ENCODE assay signal across 1 cellular context in the genomic region with DNA sequence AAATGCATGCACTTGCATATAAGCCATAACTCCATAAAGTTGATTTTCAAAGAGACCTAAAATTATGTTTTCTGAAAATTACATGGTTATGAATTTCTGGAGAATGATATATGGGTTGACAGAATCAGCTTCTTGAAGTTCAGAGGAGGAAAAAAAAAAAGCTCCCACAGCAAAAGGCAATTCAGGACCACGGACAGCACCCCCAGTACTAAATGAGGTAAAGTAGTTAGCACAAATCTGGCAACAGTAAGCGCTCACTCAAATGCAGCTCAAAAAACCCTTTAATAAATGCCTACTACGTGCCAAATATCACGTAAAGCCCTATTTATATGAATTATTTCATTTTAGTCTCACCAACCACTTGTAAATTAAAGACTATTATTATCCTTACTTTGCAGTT.
TF ChIP-seq lines count a peak whose summit lies in the region.

No MANE protein-coding gene starts in this region.

TF ChIP-seq in GM23338, 12 proteins besides CTCF, POLR2A, EP300 and RAD21 (continued from another document):
- TF ChIP-seq, protein P1, sequence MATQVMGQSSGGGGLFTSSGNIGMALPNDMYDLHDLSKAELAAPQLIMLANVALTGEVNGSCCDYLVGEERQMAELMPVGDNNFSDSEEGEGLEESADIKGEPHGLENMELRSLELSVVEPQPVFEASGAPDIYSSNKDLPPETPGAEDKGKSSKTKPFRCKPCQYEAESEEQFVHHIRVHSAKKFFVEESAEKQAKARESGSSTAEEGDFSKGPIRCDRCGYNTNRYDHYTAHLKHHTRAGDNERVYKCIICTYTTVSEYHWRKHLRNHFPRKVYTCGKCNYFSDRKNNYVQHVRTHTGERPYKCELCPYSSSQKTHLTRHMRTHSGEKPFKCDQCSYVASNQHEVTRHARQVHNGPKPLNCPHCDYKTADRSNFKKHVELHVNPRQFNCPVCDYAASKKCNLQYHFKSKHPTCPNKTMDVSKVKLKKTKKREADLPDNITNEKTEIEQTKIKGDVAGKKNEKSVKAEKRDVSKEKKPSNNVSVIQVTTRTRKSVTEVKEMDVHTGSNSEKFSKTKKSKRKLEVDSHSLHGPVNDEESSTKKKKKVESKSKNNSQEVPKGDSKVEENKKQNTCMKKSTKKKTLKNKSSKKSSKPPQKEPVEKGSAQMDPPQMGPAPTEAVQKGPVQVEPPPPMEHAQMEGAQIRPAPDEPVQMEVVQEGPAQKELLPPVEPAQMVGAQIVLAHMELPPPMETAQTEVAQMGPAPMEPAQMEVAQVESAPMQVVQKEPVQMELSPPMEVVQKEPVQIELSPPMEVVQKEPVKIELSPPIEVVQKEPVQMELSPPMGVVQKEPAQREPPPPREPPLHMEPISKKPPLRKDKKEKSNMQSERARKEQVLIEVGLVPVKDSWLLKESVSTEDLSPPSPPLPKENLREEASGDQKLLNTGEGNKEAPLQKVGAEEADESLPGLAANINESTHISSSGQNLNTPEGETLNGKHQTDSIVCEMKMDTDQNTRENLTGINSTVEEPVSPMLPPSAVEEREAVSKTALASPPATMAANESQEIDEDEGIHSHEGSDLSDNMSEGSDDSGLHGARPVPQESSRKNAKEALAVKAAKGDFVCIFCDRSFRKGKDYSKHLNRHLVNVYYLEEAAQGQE (IDR thresholded peaks at IDR 0.05; ENCODE audit: unreplicated experiment): peak; percentile 93
